ENCODE assay signal across 24 cellular contexts in the genomic region with DNA sequence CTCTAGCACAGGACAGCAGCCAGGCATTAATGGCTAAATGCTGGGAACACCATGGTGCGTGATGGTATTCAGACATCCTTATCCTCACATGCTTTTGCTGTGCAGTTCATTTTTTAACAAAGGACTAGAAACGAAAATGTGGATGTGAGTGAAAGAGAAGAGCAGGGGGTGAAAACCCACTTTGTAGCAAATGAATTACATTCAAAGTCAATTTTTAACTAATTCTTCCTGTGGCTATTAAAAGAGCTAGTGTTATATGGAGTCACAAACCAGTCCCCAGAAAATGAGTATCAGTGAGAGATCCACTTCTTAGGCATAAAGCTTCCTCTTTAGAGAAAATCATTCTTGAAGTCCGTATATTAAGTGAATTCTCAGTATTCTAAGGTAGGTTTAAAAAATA.
DNase-seq lines count a peak whose midpoint lies in the region; ATAC-seq and TF ChIP-seq lines count a peak whose summit lies in the region.
"Had no signal": no experiment of that assay in that cellular context is flagged by ENCODE, and none has a peak within 500 bp of the region (broad histone marks: within the 10 kb centered on the region; RNA-seq: fewer than 3 reads in every experiment).

No MANE protein-coding gene starts in this region.

- POLR2A ChIA-PET in WTC11 (lab: Charles Lee) = no interaction called here

- H3K9me2 ChIP-seq in GM23338 (ENCODE audit: insufficient read depth) = peaks cover 3% of the 10 kb centered on the region; the same call in 1 of the 2 replicates

- intact Hi-C loops in lower lobe of right lung (cut with DNase I) = no loop called here

- H3K4me3 ChIP-seq in GM23338 = no peak overlapping the region
- H3K4me3 ChIP-seq in lower lobe of right lung = no peak overlapping the region
- H3K4me3 ChIP-seq: BLaER1 treated with 17β-estradiol and CSF1 and Interleukin-3, amounts not matched to agents 10 nM and 100 nM; GM23248; MG63; PC-9 had no signal

- TF ChIP-seq CTCF in GM23338 (conservative IDR thresholded peaks at IDR 0.05; ENCODE audit: low read depth in 2 of 2) = no peak
- no peak for TF ChIP-seq CTCF in lower lobe of right lung (IDR thresholded peaks at IDR 0.05)
- TF ChIP-seq CTCF in WTC11 (IDR thresholded peaks at IDR 0.05) = no peak

- H3K27me3 Mint-ChIP-seq in GM23338 (ENCODE audit: insufficient read depth, low read depth, poor library complexity) = no peaks in the 10 kb centered on the region
- H3K27me3 Mint-ChIP-seq in WTC11 (ENCODE audit: low read depth) = no peaks in the 10 kb centered on the region
- H3K27me3 Mint-ChIP-seq: CD4-positive, alpha-beta T cell had no signal

- no peak overlapping the region for H3K4me2 ChIP-seq in GM23338
- H3K4me2 ChIP-seq: BLaER1 treated with 17β-estradiol and CSF1 and Interleukin-3, amounts not matched to agents 10 nM and 100 nM; PC-9 had no signal

- H4K20me1 ChIP-seq in GM23338 (replicated peaks; ENCODE audit: insufficient read depth) = no peaks in the 10 kb centered on the region
- H4K20me1 ChIP-seq: BLaER1 treated with 17β-estradiol and CSF1 and Interleukin-3, amounts not matched to agents 10 nM and 100 nM had no signal

- H3K9me3 Mint-ChIP-seq in GM23338 (peaks cover 4% of the 10 kb centered on the region; the same call in 2 of the 3 replicates), WTC11 (peaks cover 11% of the 10 kb centered on the region)

- ATAC-seq in GM18861 (IDR thresholded peaks at IDR 0.05; ENCODE audit: unreplicated experiment) (peak; percentile 89), GM23338 (no peak), SK-N-SH treated with all-trans-retinoic acid at 6 μM for 48 hours (no peak), lower lobe of right lung (no peak), WTC11 (no peak)

- H3K27ac Mint-ChIP-seq in GM23338 (no peak overlapping the region), WTC11 (no peak overlapping the region)
- H3K27ac Mint-ChIP-seq: CD4-positive, alpha-beta T cell had no signal

- H3K9me3 ChIP-seq in lower lobe of right lung = no peaks in the 10 kb centered on the region
- H3K9me3 ChIP-seq: BLaER1 treated with 17β-estradiol and CSF1 and Interleukin-3, amounts not matched to agents 10 nM and 100 nM had no signal

- H3K36me3 Mint-ChIP-seq in GM23338 (ENCODE audit: low read depth) = no peaks in the 10 kb centered on the region
- no peaks in the 10 kb centered on the region for H3K36me3 Mint-ChIP-seq in WTC11

- no peak overlapping the region for H3K4me3 Mint-ChIP-seq in GM23338
- no peak overlapping the region for H3K4me3 Mint-ChIP-seq in WTC11
- H3K4me3 Mint-ChIP-seq: CD4-positive, alpha-beta T cell had no signal

- peak overlapping the region; percentile 81 for H2AFZ ChIP-seq in GM23338
- H2AFZ ChIP-seq: GM23248, PC-9 had no signal

- H3K36me3 ChIP-seq in GM23338 (ENCODE audit: insufficient read depth) (no peaks in the 10 kb centered on the region), lower lobe of right lung (no peaks in the 10 kb centered on the region)
- H3K36me3 ChIP-seq: BLaER1 treated with 17β-estradiol and CSF1 and Interleukin-3, amounts not matched to agents 10 nM and 100 nM; MG63 had no signal

- H3K27me3 ChIP-seq in GM23338 (ENCODE audit: insufficient read depth) = no peaks in the 10 kb centered on the region
- no peaks in the 10 kb centered on the region for H3K27me3 ChIP-seq in lower lobe of right lung (ENCODE audit: low read depth)
- H3K27me3 ChIP-seq: BLaER1 treated with 17β-estradiol and CSF1 and Interleukin-3, amounts not matched to agents 10 nM and 100 nM had no signal

- H3K4me1 ChIP-seq in GM23338 (ENCODE audit: insufficient read depth) = no peaks in the 10 kb centered on the region
- no peaks in the 10 kb centered on the region for H3K4me1 ChIP-seq in lower lobe of right lung
- H3K4me1 ChIP-seq: BLaER1 treated with 17β-estradiol and CSF1 and Interleukin-3, amounts not matched to agents 10 nM and 100 nM had no signal

- CTCF ChIA-PET in WTC11 (lab: Charles Lee) = no interaction called here

- no peak overlapping the region for H3K27ac ChIP-seq in GM23338 (ENCODE audit: low read depth)
- no peak overlapping the region for H3K27ac ChIP-seq in lower lobe of right lung
- H3K27ac ChIP-seq: BLaER1 treated with 17β-estradiol and CSF1 and Interleukin-3, amounts not matched to agents 10 nM and 100 nM; GM23248; PC-9 had no signal

- DNase-seq in GM23338 (ENCODE audit: low spot score) (no peak), glomerular visceral epithelial cell (ENCODE audit: extremely low spot score) (peak; percentile 9), renal cortical epithelial cell (ENCODE audit: low read depth) (peak; percentile 59), NOMO-1 treated with dmso at 0.1 percent for 144 hours (lab: John Stamatoyannopoulos, UW; ENCODE audit: unreplicated experiment) (no peak), lower lobe of right lung (no peak), WTC11 (ENCODE audit: low spot score) (no peak)
- DNase-seq: AML-193; CD4-positive, alpha-beta T cell; DMS53; GM23248; HCEC 1CT; IMR-90; KG1; MG63; NCI-H2029; NCI-H446 treated with DMSO at 0.1 percent for 48 hours; NCI-H526; NK-92 treated with Interleukin-12 subunit alpha and Interleukin-12 subunit beta, amount 100 ng/mL, for 24 hours; PC-9; RPMI8226; SHP77 had no signal

- no peaks in the 10 kb centered on the region for H3K79me2 ChIP-seq in GM23338 (replicated peaks; ENCODE audit: insufficient read depth)

- no peaks in the 10 kb centered on the region for H3F3A ChIP-seq in GM23338 (replicated peaks; ENCODE audit: low read depth)

- no peaks in the 10 kb centered on the region for H3K4me1 Mint-ChIP-seq in GM23338
- H3K4me1 Mint-ChIP-seq in WTC11 = no peaks in the 10 kb centered on the region

TF ChIP-seq in GM23338, 12 proteins besides CTCF, POLR2A, EP300 and RAD21 (continues in another document):
- TF ChIP-seq, protein P1, sequence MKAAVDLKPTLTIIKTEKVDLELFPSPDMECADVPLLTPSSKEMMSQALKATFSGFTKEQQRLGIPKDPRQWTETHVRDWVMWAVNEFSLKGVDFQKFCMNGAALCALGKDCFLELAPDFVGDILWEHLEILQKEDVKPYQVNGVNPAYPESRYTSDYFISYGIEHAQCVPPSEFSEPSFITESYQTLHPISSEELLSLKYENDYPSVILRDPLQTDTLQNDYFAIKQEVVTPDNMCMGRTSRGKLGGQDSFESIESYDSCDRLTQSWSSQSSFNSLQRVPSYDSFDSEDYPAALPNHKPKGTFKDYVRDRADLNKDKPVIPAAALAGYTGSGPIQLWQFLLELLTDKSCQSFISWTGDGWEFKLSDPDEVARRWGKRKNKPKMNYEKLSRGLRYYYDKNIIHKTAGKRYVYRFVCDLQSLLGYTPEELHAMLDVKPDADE (IDR thresholded peaks at IDR 0.05) = no peak
- no peak for TF ChIP-seq ZNF331 (CRISPR knock-in tag; IDR thresholded peaks at IDR 0.05; ENCODE audit: low read depth)
- TF ChIP-seq STAT1 (IDR thresholded peaks at IDR 0.05; ENCODE audit: unreplicated experiment) = no peak

TF ChIP-seq in SK-N-SH treated with all-trans-retinoic acid at 6 μM for 48 hours, 23 proteins besides CTCF, POLR2A, EP300 and RAD21 (continues in another document):
- TF ChIP-seq RARB (CRISPR knock-in tag; IDR thresholded peaks at IDR 0.05) = no peak
- no peak for TF ChIP-seq CSDC2 (CRISPR knock-in tag; IDR thresholded peaks at IDR 0.05)
- no peak for TF ChIP-seq ZFP30 (CRISPR knock-in tag; IDR thresholded peaks at IDR 0.05)
- TF ChIP-seq, protein P2, sequence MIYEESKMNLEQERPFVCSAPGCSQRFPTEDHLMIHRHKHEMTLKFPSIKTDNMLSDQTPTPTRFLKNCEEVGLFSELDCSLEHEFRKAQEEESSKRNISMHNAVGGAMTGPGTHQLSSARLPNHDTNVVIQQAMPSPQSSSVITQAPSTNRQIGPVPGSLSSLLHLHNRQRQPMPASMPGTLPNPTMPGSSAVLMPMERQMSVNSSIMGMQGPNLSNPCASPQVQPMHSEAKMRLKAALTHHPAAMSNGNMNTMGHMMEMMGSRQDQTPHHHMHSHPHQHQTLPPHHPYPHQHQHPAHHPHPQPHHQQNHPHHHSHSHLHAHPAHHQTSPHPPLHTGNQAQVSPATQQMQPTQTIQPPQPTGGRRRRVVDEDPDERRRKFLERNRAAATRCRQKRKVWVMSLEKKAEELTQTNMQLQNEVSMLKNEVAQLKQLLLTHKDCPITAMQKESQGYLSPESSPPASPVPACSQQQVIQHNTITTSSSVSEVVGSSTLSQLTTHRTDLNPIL (CRISPR knock-in tag; IDR thresholded peaks at IDR 0.05; ENCODE audit: low read depth) = no peak
- no peak for TF ChIP-seq BACH2 (CRISPR knock-in tag; IDR thresholded peaks at IDR 0.05; ENCODE audit: borderline replicate concordance)
- TF ChIP-seq TCF4 (CRISPR knock-in tag; IDR thresholded peaks at IDR 0.05; ENCODE audit: borderline replicate concordance) = no peak
- no peak for TF ChIP-seq ZFP3 (CRISPR knock-in tag; IDR thresholded peaks at IDR 0.05)

TF ChIP-seq in WTC11, 78 proteins besides CTCF, POLR2A, EP300 and RAD21 (continues in another document):
- TF ChIP-seq ESRRA (CRISPR knock-in tag; IDR thresholded peaks at IDR 0.05; ENCODE audit: borderline replicate concordance) = no peak
- TF ChIP-seq, protein P3, sequence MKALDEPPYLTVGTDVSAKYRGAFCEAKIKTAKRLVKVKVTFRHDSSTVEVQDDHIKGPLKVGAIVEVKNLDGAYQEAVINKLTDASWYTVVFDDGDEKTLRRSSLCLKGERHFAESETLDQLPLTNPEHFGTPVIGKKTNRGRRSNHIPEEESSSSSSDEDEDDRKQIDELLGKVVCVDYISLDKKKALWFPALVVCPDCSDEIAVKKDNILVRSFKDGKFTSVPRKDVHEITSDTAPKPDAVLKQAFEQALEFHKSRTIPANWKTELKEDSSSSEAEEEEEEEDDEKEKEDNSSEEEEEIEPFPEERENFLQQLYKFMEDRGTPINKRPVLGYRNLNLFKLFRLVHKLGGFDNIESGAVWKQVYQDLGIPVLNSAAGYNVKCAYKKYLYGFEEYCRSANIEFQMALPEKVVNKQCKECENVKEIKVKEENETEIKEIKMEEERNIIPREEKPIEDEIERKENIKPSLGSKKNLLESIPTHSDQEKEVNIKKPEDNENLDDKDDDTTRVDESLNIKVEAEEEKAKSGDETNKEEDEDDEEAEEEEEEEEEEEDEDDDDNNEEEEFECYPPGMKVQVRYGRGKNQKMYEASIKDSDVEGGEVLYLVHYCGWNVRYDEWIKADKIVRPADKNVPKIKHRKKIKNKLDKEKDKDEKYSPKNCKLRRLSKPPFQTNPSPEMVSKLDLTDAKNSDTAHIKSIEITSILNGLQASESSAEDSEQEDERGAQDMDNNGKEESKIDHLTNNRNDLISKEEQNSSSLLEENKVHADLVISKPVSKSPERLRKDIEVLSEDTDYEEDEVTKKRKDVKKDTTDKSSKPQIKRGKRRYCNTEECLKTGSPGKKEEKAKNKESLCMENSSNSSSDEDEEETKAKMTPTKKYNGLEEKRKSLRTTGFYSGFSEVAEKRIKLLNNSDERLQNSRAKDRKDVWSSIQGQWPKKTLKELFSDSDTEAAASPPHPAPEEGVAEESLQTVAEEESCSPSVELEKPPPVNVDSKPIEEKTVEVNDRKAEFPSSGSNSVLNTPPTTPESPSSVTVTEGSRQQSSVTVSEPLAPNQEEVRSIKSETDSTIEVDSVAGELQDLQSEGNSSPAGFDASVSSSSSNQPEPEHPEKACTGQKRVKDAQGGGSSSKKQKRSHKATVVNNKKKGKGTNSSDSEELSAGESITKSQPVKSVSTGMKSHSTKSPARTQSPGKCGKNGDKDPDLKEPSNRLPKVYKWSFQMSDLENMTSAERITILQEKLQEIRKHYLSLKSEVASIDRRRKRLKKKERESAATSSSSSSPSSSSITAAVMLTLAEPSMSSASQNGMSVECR (CRISPR knock-in tag; IDR thresholded peaks at IDR 0.05; ENCODE audit: borderline replicate concordance) = no peak

Comparison
In these comparisons a context has a peak if more than half of its experiments do, and no peak if none do; other contexts are left out.
1. DNase-seq: peak in glomerular visceral epithelial cell (single experiment) and renal cortical epithelial cell (single experiment); none in GM23338 (single experiment), NOMO-1 treated with dmso at 0.1 percent for 144 hours (single experiment), lower lobe of right lung (single experiment) and WTC11 (single experiment).